ENCODE assay signal across 8 cellular contexts in genomic region chr6:166005401-166005845, GRCh38.
DNase-seq lines count a peak whose midpoint lies in the region; ATAC-seq lines count a peak whose summit lies in the region.

No MANE protein-coding gene starts in this region.

- H3K27ac ChIP-seq in KOPT-K1 (ENCODE audit: low read depth, low read length, poor library complexity, severe bottlenecking) (peak overlapping the region; percentile 59), duodenal mucosa (ENCODE audit: low read depth, low read length) (peak overlapping the region; percentile 42), subcutaneous abdominal adipose tissue (ENCODE audit: low read depth, low read length) (no peak overlapping the region)

- POLR2A ChIA-PET in activated CD4-positive, alpha-beta T cell treated with anti-CD3 and anti-CD28 coated beads for 36 hours (lab: Charles Lee): no interaction called here

- CTCF ChIA-PET in activated CD4-positive, alpha-beta T cell treated with anti-CD3 and anti-CD28 coated beads for 36 hours (lab: Charles Lee): no interaction called here

- H3K36me3 ChIP-seq in KOPT-K1 (ENCODE audit: insufficient read depth, low read length): no peaks in the 10 kb centered on the region
- H3K36me3 ChIP-seq in duodenal mucosa (ENCODE audit: control insufficient read depth in 1 of 2, insufficient read depth in 2 of 2, low read length in 2 of 2): no peaks in the 10 kb centered on the region
- H3K36me3 ChIP-seq in subcutaneous abdominal adipose tissue (ENCODE audit: control insufficient read depth in 5 of 5, insufficient read depth in 5 of 5, low read length in 5 of 5): no peaks in the 10 kb centered on the region

- ATAC-seq in GM18873 (IDR thresholded peaks at IDR 0.05; ENCODE audit: low FRiP score, unreplicated experiment): no peak
- no peak for ATAC-seq in stimulated activated effector memory CD8-positive, alpha-beta T cell treated with anti-CD3 and anti-CD28 coated beads, Interleukin-12 subunit alpha, Interleukin-12 subunit beta, amount 100 ng/mL, for 72 hours
- no peak for ATAC-seq in activated CD4-positive, alpha-beta T cell treated with anti-CD3 and anti-CD28 coated beads for 36 hours

- no peaks in the 10 kb centered on the region for H3K9me3 Mint-ChIP-seq in stimulated activated effector memory CD8-positive, alpha-beta T cell treated with anti-CD3 and anti-CD28 coated beads, Interleukin-12 subunit alpha, Interleukin-12 subunit beta, amount 100 ng/mL, for 72 hours
- no peaks in the 10 kb centered on the region for H3K9me3 Mint-ChIP-seq in activated CD4-positive, alpha-beta T cell treated with anti-CD3 and anti-CD28 coated beads for 36 hours (ENCODE audit: low read depth)

- H3K9me3 ChIP-seq in KOPT-K1 (ENCODE audit: insufficient read depth, low read length, poor library complexity, severe bottlenecking): no peaks in the 10 kb centered on the region
- H3K9me3 ChIP-seq in duodenal mucosa (ENCODE audit: control insufficient read depth in 1 of 2, low read length in 2 of 2): no peaks in the 10 kb centered on the region
- no peaks in the 10 kb centered on the region for H3K9me3 ChIP-seq in subcutaneous abdominal adipose tissue (ENCODE audit: control insufficient read depth in 5 of 5, low read length in 5 of 5)

- peaks cover 35 to 36% of the 10 kb centered on the region in 2 donors for H3K27me3 ChIP-seq in duodenal mucosa (ENCODE audit: control insufficient read depth in 1 of 2, insufficient read depth in 2 of 2, low read length in 2 of 2)
- H3K27me3 ChIP-seq in subcutaneous abdominal adipose tissue (ENCODE audit: control insufficient read depth in 5 of 5, insufficient read depth in 4 of 5, low read length in 5 of 5): peaks cover 24 to 50% (median 41%) of the 10 kb centered on the region in 5 donors

- H3K36me3 Mint-ChIP-seq in stimulated activated effector memory CD8-positive, alpha-beta T cell treated with anti-CD3 and anti-CD28 coated beads, Interleukin-12 subunit alpha, Interleukin-12 subunit beta, amount 100 ng/mL, for 72 hours: no peaks in the 10 kb centered on the region
- H3K36me3 Mint-ChIP-seq in activated CD4-positive, alpha-beta T cell treated with anti-CD3 and anti-CD28 coated beads for 36 hours (ENCODE audit: low read depth): no peaks in the 10 kb centered on the region

- intact Hi-C loops in activated CD4-positive, alpha-beta T cell treated with anti-CD3 and anti-CD28 coated beads for 36 hours (cut with DNase I, micrococcal nuclease): loop anchor here (5.0 to 10.0 kb wide), 3 partner anchors 159 to 341 kb away; partner anchors contain the start of genes TBXT (in 2 of the 2) and PDE10A (in 1 of the 2)

- H3K4me1 ChIP-seq in duodenal mucosa (ENCODE audit: control insufficient read depth in 1 of 2, insufficient read depth in 2 of 2, low read length in 2 of 2): peaks cover 0 to 16% of the 10 kb centered on the region in 2 donors
- peaks cover 3 to 36% (median 33%) of the 10 kb centered on the region in 5 donors for H3K4me1 ChIP-seq in subcutaneous abdominal adipose tissue (ENCODE audit: control insufficient read depth in 5 of 5, insufficient read depth in 5 of 5, low read length in 5 of 5)

- H3K4me3 ChIP-seq in duodenal mucosa (ENCODE audit: low read depth in 1 of 2, low read length in 2 of 2): peak overlapping the region in 1 of 2 donors; percentile 32
- peak overlapping the region in 4 of 5 donors; percentile 48 to 55 (median 52) for H3K4me3 ChIP-seq in subcutaneous abdominal adipose tissue (ENCODE audit: low read depth in 1 of 5, low read length in 5 of 5)

- H3K4me1 Mint-ChIP-seq in stimulated activated effector memory CD8-positive, alpha-beta T cell treated with anti-CD3 and anti-CD28 coated beads, Interleukin-12 subunit alpha, Interleukin-12 subunit beta, amount 100 ng/mL, for 72 hours: peaks cover 5% of the 10 kb centered on the region
- no peaks in the 10 kb centered on the region for H3K4me1 Mint-ChIP-seq in activated CD4-positive, alpha-beta T cell treated with anti-CD3 and anti-CD28 coated beads for 36 hours

- H3K27ac Mint-ChIP-seq in stimulated activated effector memory CD8-positive, alpha-beta T cell treated with anti-CD3 and anti-CD28 coated beads, Interleukin-12 subunit alpha, Interleukin-12 subunit beta, amount 100 ng/mL, for 72 hours: no peak overlapping the region
- H3K27ac Mint-ChIP-seq in activated CD4-positive, alpha-beta T cell treated with anti-CD3 and anti-CD28 coated beads for 36 hours: no peak overlapping the region

- H3K27me3 Mint-ChIP-seq in activated CD4-positive, alpha-beta T cell treated with anti-CD3 and anti-CD28 coated beads for 36 hours: peaks cover 43% of the 10 kb centered on the region

- no peak overlapping the region for H3K4me3 Mint-ChIP-seq in stimulated activated effector memory CD8-positive, alpha-beta T cell treated with anti-CD3 and anti-CD28 coated beads, Interleukin-12 subunit alpha, Interleukin-12 subunit beta, amount 100 ng/mL, for 72 hours
- H3K4me3 Mint-ChIP-seq in activated CD4-positive, alpha-beta T cell treated with anti-CD3 and anti-CD28 coated beads for 36 hours: no peak overlapping the region

- DNase-seq in medulla oblongata (ENCODE audit: extremely low spot score) (peak; percentile 32), GOT3 (lab: John Stamatoyannopoulos, UW) (no peak)
- DNase-seq in stimulated activated effector memory CD8-positive, alpha-beta T cell treated with anti-CD3 and anti-CD28 coated beads, Interleukin-12 subunit alpha, Interleukin-12 subunit beta, amount 100 ng/mL, for 72 hours (ENCODE audit: low spot score in 2 of 2): no peak
- no peak for DNase-seq in activated CD4-positive, alpha-beta T cell treated with anti-CD3 and anti-CD28 coated beads for 36 hours

- H3K9ac ChIP-seq in duodenal mucosa (ENCODE audit: low read depth in 1 of 2, low read length in 2 of 2): no peak overlapping the region
- peak overlapping the region in 1 of 5 donors; percentile 8 for H3K9ac ChIP-seq in subcutaneous abdominal adipose tissue (ENCODE audit: low read length in 5 of 5)
